ENCODE assay signal across 13 cellular contexts in genomic region chr1:1759456-1760344, GRCh38. TPM values are rescaled to one million over a fixed set of nuclear protein-coding genes. Genes with fewer than 3 reads are reported as not detected.
A peak's percentile ranks its signal among the peaks of the same experiment; 100 is the strongest.
DNase-seq lines count a peak whose midpoint lies in the region; ATAC-seq, FAIRE-seq and TF ChIP-seq lines count a peak whose summit lies in the region.
"Had no signal": no experiment of that assay in that cellular context is flagged by ENCODE, and none has a peak within 500 bp of the region (broad histone marks: within the 10 kb centered on the region; RNA-seq: fewer than 3 reads in every experiment).

No MANE protein-coding gene starts in this region.

- H4K20me1 ChIP-seq in K562 (replicated peaks; ENCODE audit: control insufficient read depth, insufficient read depth, low read length): 0 out of 2 replicates have a peak, but pooled peaks cover 5% of the 10 kb centered on the region

- no peak for TF ChIP-seq POLR2A in heart left ventricle (IDR thresholded peaks at IDR 0.05)
- no peak for TF ChIP-seq POLR2A in K562 (conservative IDR thresholded peaks at IDR 0.05)

- CTCF ChIA-PET in K562 (lab: Yijun Ruan, JAX; ENCODE audit: low intra/inter-chr PET ratio): no interaction called here

- H3K4me2 ChIP-seq in K562 (ENCODE audit: insufficient read depth, low read length): peak overlapping the region; percentile 71

- H3K9ac ChIP-seq in K562 (ENCODE audit: insufficient read depth in 1 of 2, low read depth in 2 of 2, low read length in 2 of 2): peak overlapping the region; percentile 65 to 86; a peak in 3 of 4 replicates

- DNase-seq in right cardiac atrium (peak in 2 of 3 donors; percentile 45 to 48), heart left ventricle (no peak), K562 (ENCODE audit: extremely low read depth in 1 of 4, low spot score in 3 of 4) (peak in 1 of 4 experiments; percentile 18), mucosa of descending colon (peak; percentile 73 to 88 (median 81)), NCI-H2081 (lab: John Stamatoyannopoulos, UW) (no peak)
- no peak for DNase-seq in stimulated activated CD8-positive, alpha-beta memory T cell treated with anti-CD3 and anti-CD28 coated beads, Interleukin-4, amount 100 ng/mL, for 48 hours
- no peak for DNase-seq in stimulated activated CD4-positive, alpha-beta T cell treated with anti-CD3 and anti-CD28 coated beads, Interleukin-1b, Interleukin-23, amount 100 ng/mL, for 48 hours
- DNase-seq: BE2C; effector memory CD4-positive, alpha-beta T cell; GF-D8; NCI-H446 had no signal

- H3K9me3 ChIP-seq in right cardiac atrium (ENCODE audit: control insufficient read depth, low read length) (no peaks in the 10 kb centered on the region), heart left ventricle (no peaks in the 10 kb centered on the region), K562 (replicated peaks; ENCODE audit: control insufficient read depth, insufficient read depth, low read depth, low read length) (no peaks in the 10 kb centered on the region), mucosa of descending colon (no peaks in the 10 kb centered on the region)
- H3K9me3 ChIP-seq: BE2C had no signal

- intact Hi-C loops in right cardiac atrium (cut with DNase I): no loop called here
- intact Hi-C loops in heart left ventricle (cut with DNase I): loop anchor here in 1 of 10 donors (10.0 kb wide), 1 partner anchor 145 kb away; no protein-coding TSS in a partner anchor
- intact Hi-C loops in K562 (cut with micrococcal nuclease): loop anchor here (2.0 kb wide), 1 partner anchor 19 kb away; the partner anchor contains the start of gene NADK
- intact Hi-C loops in mucosa of descending colon (cut with DNase I, micrococcal nuclease): no loop called here

- no peak for FAIRE-seq in K562 (lab: Jason Lieb, UNC)
- FAIRE-seq: H54 had no signal

- H3K36me3 ChIP-seq in heart left ventricle (peaks cover 4 to 98% (median 81%) of the 10 kb centered on the region in 9 donors), K562 (ENCODE audit: control insufficient read depth, insufficient read depth, low read length) (peaks cover 96% of the 10 kb centered on the region), mucosa of descending colon (ENCODE audit: low read depth) (no peaks in the 10 kb centered on the region)

- no peak overlapping the region for H3K27ac ChIP-seq in right cardiac atrium (ENCODE audit: low read length)
- H3K27ac ChIP-seq in heart left ventricle: peak overlapping the region in 4 of 12 donors; percentile 47 to 70 (median 48)
- H3K27ac ChIP-seq in K562 (ENCODE audit: extremely low read depth, low read depth, low read length): peak overlapping the region; percentile 87

- in situ Hi-C loops in K562 (cut with MboI): no loop called here

- H3K9me1 ChIP-seq in K562 (ENCODE audit: control insufficient read depth, insufficient read depth, low read length): peaks cover 9% of the 10 kb centered on the region

- H3K4me3 ChIP-seq in right cardiac atrium (ENCODE audit: low read length) (no peak overlapping the region), heart left ventricle (no peak overlapping the region), K562 (no peak overlapping the region), mucosa of descending colon (no peak overlapping the region)

- no peak overlapping the region for H2AFZ ChIP-seq in K562 (ENCODE audit: low read depth, low read length)

- H3K4me1 ChIP-seq in right cardiac atrium (ENCODE audit: control insufficient read depth, insufficient read depth, low read length) (no peaks in the 10 kb centered on the region), heart left ventricle (peaks cover 0 to 24% (median 10%) of the 10 kb centered on the region in 12 donors), K562 (replicated peaks in 1 of 2; ENCODE audit: control insufficient read depth in 2 of 2, insufficient read depth in 2 of 2, low read length in 2 of 2) (peaks cover 16 to 54% of the 10 kb centered on the region in 2 experiments), mucosa of descending colon (ENCODE audit: low read depth) (peaks cover 24% of the 10 kb centered on the region)

- 91% methylated on average over 37 of the region's 37 CpGs for WGBS in right cardiac atrium
- 88 to 93% (median 92%) methylated on average over 30 to 37 of the region's 37 CpGs for WGBS in heart left ventricle, 4 donors
- 89% methylated on average over 35 of the region's 37 CpGs for WGBS in K562 (ENCODE audit: insufficient coverage, low coverage, missing lambda C conversion rate)

- no peak for ATAC-seq in right cardiac atrium
- no peak for ATAC-seq in heart left ventricle
- ATAC-seq in K562: no peak
- ATAC-seq in mucosa of descending colon: peak; percentile 74
- ATAC-seq in SK-N-SH treated with all-trans-retinoic acid at 6 μM for 48 hours: no peak

- no TSS peak for BruUV-seq in K562 (replicated peaks; lab: Mats Ljungman, UMichigan)

- no peak for TF ChIP-seq EP300 in K562 (IDR thresholded peaks at IDR 0.05; ENCODE audit: low read length)

- H3K27me3 ChIP-seq in right cardiac atrium (ENCODE audit: control insufficient read depth, insufficient read depth): no peaks in the 10 kb centered on the region
- H3K27me3 ChIP-seq in heart left ventricle: no peaks in the 10 kb centered on the region
- H3K27me3 ChIP-seq in K562 (ENCODE audit: control insufficient read depth in 2 of 2, insufficient read depth in 2 of 2, low read length in 2 of 2): no peaks in the 10 kb centered on the region
- H3K27me3 ChIP-seq: BE2C had no signal

- H3K79me2 ChIP-seq in K562 (ENCODE audit: control insufficient read depth, insufficient read depth, low read length): peaks cover 58% of the 10 kb centered on the region

- TF ChIP-seq CTCF in heart left ventricle (IDR thresholded peaks at IDR 0.05): no peak
- TF ChIP-seq CTCF in K562 (IDR thresholded peaks at IDR 0.05 in 2 of 3, conservative IDR thresholded peaks at IDR 0.05 in 1 of 3; ENCODE audit: insufficient read depth in 2 of 3, low read depth in 1 of 3, low read length in 3 of 3): no peak
- no peak for TF ChIP-seq CTCF in mucosa of descending colon (IDR thresholded peaks at IDR 0.05)

- no peak for TF ChIP-seq RAD21 in K562 (CRISPR knock-in tag; conservative IDR thresholded peaks at IDR 0.05 in 1 of 2, IDR thresholded peaks at IDR 0.05 in 1 of 2)

- POLR2A ChIA-PET in K562 (lab: Yijun Ruan, JAX): interaction anchor here (0.5 to 2.1 kb wide), 9 partner anchors 9 to 390 kb away, joined by 3 to 11 read pairs (median 3); partner anchors contain the start of gene MIB2

TF ChIP-seq in K562, 482 proteins besides CTCF, POLR2A, EP300 and RAD21 (continues in another document):
- TF ChIP-seq SPI1 (IDR thresholded peaks at IDR 0.05; ENCODE audit: borderline replicate concordance, low read depth, low read length) (peak; percentile 11; the same call in 1 of the 2 replicates), WHSC1 (IDR thresholded peaks at IDR 0.05; ENCODE audit: low read length) (peak; percentile 49)

TF ChIP-seq in SK-N-SH treated with all-trans-retinoic acid at 6 μM for 48 hours, 23 proteins besides CTCF, POLR2A, EP300 and RAD21 (continues in another document):
- no peak for TF ChIP-seq ZNF70 (CRISPR knock-in tag; IDR thresholded peaks at IDR 0.05)
- TF ChIP-seq ZFP3 (CRISPR knock-in tag; IDR thresholded peaks at IDR 0.05): no peak
- TF ChIP-seq TCF4 (CRISPR knock-in tag; IDR thresholded peaks at IDR 0.05; ENCODE audit: borderline replicate concordance): no peak

RNA-seq across cellular contexts. Expression of gene NADK, which starts 18.6 kb away (rescaled TPM):
- total RNA-seq in right cardiac atrium (10 to 100 TPM; 31.8 to 42.8 (median 38.2) TPM), heart left ventricle (10 to 100 TPM; 17.7 to 45.2 (median 23.3) TPM), K562 (2014; rRNA removed) (116 and 133 TPM in 2 replicates), K562 (2014; rRNA removed; fragmentation: Illumina TruSeq; extraction: Trizol) (35.7 and 46.1 TPM in 2 replicates), K562 (2015; rRNA removed; fragmentation: Illumina TruSeq; extraction: Trizol) (63.0 and 66.6 TPM in 2 replicates), K562 (2021) (131 and 135 TPM in 2 replicates), mucosa of descending colon (100 to 1,000 TPM; 116 to 160 (median 129) TPM)
- polyA plus RNA-seq in right cardiac atrium (25.5 TPM), heart left ventricle (10 to 100 TPM; 20.4 to 26.4 TPM), K562 (2011; rRNA removed) (99.6 and 121 TPM in 2 replicates), K562 (2014; fragmentation: Illumina TruSeq; extraction: Trizol) (75.1 and 81.2 TPM in 2 replicates), K562 (2014; fragmentation: Nextera tagmentation; extraction: Ambion mirVana) (1 to 10 TPM; 1.5 to 2.1 TPM), K562 (2014; rRNA removed) (131 and 149 TPM in 2 replicates)
- total RNA-seq in K562 (2011; cell fraction: chromatin; rRNA removed; ENCODE audit: low replicate concordance): 266 and 574 TPM in 2 replicates
- 372 and 388 TPM in 2 replicates for total RNA-seq in K562 (2011; cell fraction: nucleolus; rRNA removed)
- 193 and 246 TPM in 2 replicates for total RNA-seq in K562 (2011; cell fraction: nucleoplasm; rRNA removed)
- polyA plus RNA-seq in K562 (2011; cell fraction: cytosol; rRNA removed): 62.8 and 91.9 TPM in 2 replicates
- polyA plus RNA-seq in K562 (2011; cell fraction: nucleus; rRNA removed): 448 and 488 TPM in 2 replicates
- 76.9 and 85.6 TPM in 2 replicates for polyA plus RNA-seq in K562 (2012)
- 23.4 and 41.8 TPM in 2 replicates for polyA minus RNA-seq in K562 (2011; rRNA and poly(A)+ RNA removed)
- polyA minus RNA-seq in K562 (2011; cell fraction: cytosol; rRNA and poly(A)+ RNA removed): 54.8 and 55.2 TPM in 2 replicates
- 94.5 and 123 TPM in 2 replicates for polyA minus RNA-seq in K562 (2011; cell fraction: nucleus; rRNA and poly(A)+ RNA removed)

RNA-seq across cellular contexts. Expression of gene CDK11A, which starts 35.5 kb away (rescaled TPM):
- 10 to 100 TPM; 16.9 to 25.4 (median 21.8) TPM for total RNA-seq in right cardiac atrium
- polyA plus RNA-seq in right cardiac atrium: 21.6 TPM
- total RNA-seq in heart left ventricle: 10 to 100 TPM in 7 of 9 donors, 1 to 10 TPM in 2; 4.2 to 25.5 (median 16.7) TPM
- polyA plus RNA-seq in heart left ventricle: 10 to 100 TPM; 10.8 to 30.1 TPM
- total RNA-seq in K562 (2011; cell fraction: chromatin; rRNA removed; ENCODE audit: low replicate concordance): 123 and 215 TPM in 2 replicates
- total RNA-seq in K562 (2011; cell fraction: nucleolus; rRNA removed): 128 and 164 TPM in 2 replicates
- total RNA-seq in K562 (2011; cell fraction: nucleoplasm; rRNA removed): 71.6 and 88.8 TPM in 2 replicates
- total RNA-seq in K562 (2014; rRNA removed): 44.4 and 48.8 TPM in 2 replicates
- total RNA-seq in K562 (2014; rRNA removed; fragmentation: Illumina TruSeq; extraction: Trizol): 15.2 and 18.4 TPM in 2 replicates
- 33.6 and 43.9 TPM in 2 replicates for total RNA-seq in K562 (2015; rRNA removed; fragmentation: Illumina TruSeq; extraction: Trizol)
- total RNA-seq in K562 (2021): 58.5 and 71.0 TPM in 2 replicates
- polyA plus RNA-seq in K562 (2011; rRNA removed): 13.0 and 17.4 TPM in 2 replicates
- polyA plus RNA-seq in K562 (2011; cell fraction: cytosol; rRNA removed): 10.4 and 24.1 TPM in 2 replicates
- 167 and 314 TPM in 2 replicates for polyA plus RNA-seq in K562 (2011; cell fraction: nucleus; rRNA removed)
- 54.0 and 63.7 TPM in 2 replicates for polyA plus RNA-seq in K562 (2012)
- polyA plus RNA-seq in K562 (2014; fragmentation: Illumina TruSeq; extraction: Trizol): 49.8 and 53.1 TPM in 2 replicates
- polyA plus RNA-seq in K562 (2014; fragmentation: Nextera tagmentation; extraction: Ambion mirVana): 1 to 10 TPM; 4.5 to 8.4 TPM
- 49.5 and 67.0 TPM in 2 replicates for polyA plus RNA-seq in K562 (2014; rRNA removed)
- polyA minus RNA-seq in K562 (2011; rRNA and poly(A)+ RNA removed): 8.1 and 9.7 TPM in 2 replicates
- polyA minus RNA-seq in K562 (2011; cell fraction: cytosol; rRNA and poly(A)+ RNA removed): 143 and 147 TPM in 2 replicates
- 39.7 and 41.0 TPM in 2 replicates for polyA minus RNA-seq in K562 (2011; cell fraction: nucleus; rRNA and poly(A)+ RNA removed)
- 10 to 100 TPM; 67.1 to 91.0 (median 83.5) TPM for total RNA-seq in mucosa of descending colon

Comparison
In these comparisons a context has a peak if more than half of its experiments do, and no peak if none do; other contexts are left out.
1. DNase-seq: peak in right cardiac atrium (2 of 3) and mucosa of descending colon (3 of 3); none in heart left ventricle (0 of 5), stimulated activated CD8-positive, alpha-beta memory T cell treated with anti-CD3 and anti-CD28 coated beads, Interleukin-4, amount 100 ng/mL, for 48 hours (single experiment), NCI-H2081 (0 of 2) and stimulated activated CD4-positive, alpha-beta T cell treated with anti-CD3 and anti-CD28 coated beads, Interleukin-1b, Interleukin-23, amount 100 ng/mL, for 48 hours (single experiment).